8 cellular contexts compared by ENCODE assay signal in genomic region chr5:177085985-177086917, GRCh38. TPM values are rescaled to one million over a fixed set of nuclear protein-coding genes. Genes with fewer than 3 reads are reported as not detected.
A peak's percentile ranks its signal among the peaks of the same experiment; 100 is the strongest.
DNase-seq lines count a peak whose midpoint lies in the region; ATAC-seq and TF ChIP-seq lines count a peak whose summit lies in the region.

TSS of gene FGFR4 (plus strand) at chr5:177086915. CDS start at chr5:177089603, 2,688 bp downstream.

- no peaks in the 10 kb centered on the region for H3K36me3 Mint-ChIP-seq in CD4-positive, alpha-beta memory T cell

- intact Hi-C loops in CD4-positive, alpha-beta memory T cell (cut with micrococcal nuclease): no loop called here

- peak within 1 kb of the TSS in 5 of 7 donors; percentile 2 to 71 (median 47) for H3K27ac Mint-ChIP-seq in CD4-positive, alpha-beta memory T cell

- peaks cover 3 to 12% of the 10 kb centered on the region in 2 donors for H3K27me3 Mint-ChIP-seq in CD4-positive, alpha-beta memory T cell

- H3K4me3 ChIP-seq in CD4-positive, alpha-beta memory T cell (ENCODE audit: low read length in 2 of 2): peak within 1 kb of the TSS in 1 of 2 donors; percentile 50
- peak within 1 kb of the TSS; percentile 88 for H3K4me3 ChIP-seq in HUES6 (ENCODE audit: low read depth, low read length)
- H3K4me3 ChIP-seq in astrocyte of the cerebellum (ENCODE audit: low read depth, low read length): peak within 1 kb of the TSS; percentile 33
- peak within 1 kb of the TSS; percentile 84 for H3K4me3 ChIP-seq in iPS-20b (ENCODE audit: low read length)

- no peaks in the 10 kb centered on the region for H3K27me3 ChIP-seq in CD4-positive, alpha-beta memory T cell (ENCODE audit: insufficient read depth, low read length)
- H3K27me3 ChIP-seq in HUES6 (ENCODE audit: control insufficient read depth, insufficient read depth, low read length): no peaks in the 10 kb centered on the region
- H3K27me3 ChIP-seq in iPS-20b (ENCODE audit: insufficient read depth, low read length): no peaks in the 10 kb centered on the region

- DNase-seq in CD4-positive, alpha-beta memory T cell: peak in 1 of 5 donors; percentile 64
- DNase-seq in T follicular helper cell (ENCODE audit: low read depth) (peak; percentile 46), astrocyte of the cerebellum (ENCODE audit: low read depth) (peak; percentile 13), C1 segment of cervical spinal cord (lab: John Stamatoyannopoulos, UW) (no peak)
- DNase-seq in stimulated activated CD4-positive, alpha-beta T cell treated with anti-CD3 and anti-CD28 coated beads, Interleukin-15, amount 100 ng/mL, for 48 hours (ENCODE audit: low read depth in 2 of 2): peak; percentile 41 to 54

- H3K4me1 Mint-ChIP-seq in CD4-positive, alpha-beta memory T cell: peaks cover 5 to 12% (median 6%) of the 10 kb centered on the region in 4 donors

- H3K9me3 Mint-ChIP-seq in CD4-positive, alpha-beta memory T cell: no peaks in the 10 kb centered on the region

- no peaks in the 10 kb centered on the region for H3K9me3 ChIP-seq in CD4-positive, alpha-beta memory T cell (ENCODE audit: control insufficient read depth in 1 of 2, low read length in 2 of 2)
- H3K9me3 ChIP-seq in HUES6 (ENCODE audit: control insufficient read depth, insufficient read depth, low read depth, low read length) (no peaks in the 10 kb centered on the region), iPS-20b (ENCODE audit: insufficient read depth, low read depth, low read length) (no peaks in the 10 kb centered on the region)

- TF ChIP-seq CTCF in astrocyte of the cerebellum (IDR thresholded peaks at IDR 0.05; ENCODE audit: low read depth, low read length, missing control alignments): no peak

- peak; percentile 45 for ATAC-seq in GM19452 (IDR thresholded peaks at IDR 0.05; ENCODE audit: unreplicated experiment)

- CTCF ChIA-PET in CD4-positive, alpha-beta memory T cell (lab: Charles Lee; ENCODE audit: partially characterized antibody): interaction anchor here (1.1 to 8.3 kb wide), 8 partner anchors 14 to 425 kb away, joined by 3 to 86 read pairs (median 4); no protein-coding TSS in a partner anchor

- peaks cover 8% of the 10 kb centered on the region for H3K4me1 ChIP-seq in CD4-positive, alpha-beta memory T cell (ENCODE audit: insufficient read depth, low read length)
- peaks cover 20% of the 10 kb centered on the region for H3K4me1 ChIP-seq in HUES6 (ENCODE audit: control insufficient read depth, insufficient read depth, low read length)
- H3K4me1 ChIP-seq in iPS-20b (ENCODE audit: insufficient read depth, low read length): peaks cover 4% of the 10 kb centered on the region; the same call in 1 of the 2 replicates

- in situ Hi-C loops in astrocyte of the cerebellum (cut with HindIII; ENCODE audit: low sequenced_read_pairs): no loop called here

- no peak within 1 kb of the TSS for H3K27ac ChIP-seq in CD4-positive, alpha-beta memory T cell (ENCODE audit: low read depth, low read length)
- peak within 1 kb of the TSS; percentile 64; the same call in 1 of the 2 replicates for H3K27ac ChIP-seq in HUES6 (ENCODE audit: low read depth, low read length)
- H3K27ac ChIP-seq in iPS-20b (ENCODE audit: low read length): peak within 1 kb of the TSS; percentile 63

- peak within 1 kb of the TSS; percentile 27 to 86 (median 72) for H3K4me3 Mint-ChIP-seq in CD4-positive, alpha-beta memory T cell

- POLR2A ChIA-PET in CD4-positive, alpha-beta memory T cell (lab: Charles Lee; ENCODE audit: partially characterized antibody): interaction anchor here (1.0 to 1.1 kb wide), 2 partner anchors 15 to 48 kb away, joined by 5 read pairs; partner anchors contain the start of gene NSD1

- peak within 1 kb of the TSS; percentile 72 for H3K9ac ChIP-seq in HUES6 (ENCODE audit: low read length)
- peak within 1 kb of the TSS; percentile 84 for H3K9ac ChIP-seq in iPS-20b (ENCODE audit: low read depth, low read length)

- H3K36me3 ChIP-seq in CD4-positive, alpha-beta memory T cell (ENCODE audit: insufficient read depth, low read length): no peaks in the 10 kb centered on the region
- peaks cover 19% of the 10 kb centered on the region for H3K36me3 ChIP-seq in HUES6 (ENCODE audit: control insufficient read depth, insufficient read depth, low read length)
- H3K36me3 ChIP-seq in iPS-20b (ENCODE audit: insufficient read depth, low read depth, low read length): peaks cover 11% of the 10 kb centered on the region

RNA-seq across cellular contexts. Expression of gene FGFR4, which starts in this region (rescaled TPM):
- 1 to 10 TPM; 2.2 to 3.0 TPM for total RNA-seq in CD4-positive, alpha-beta memory T cell
- polyA plus RNA-seq in CD4-positive, alpha-beta memory T cell: not detected

Comparison
In these comparisons a context has a peak if more than half of its experiments do, and no peak if none do; other contexts are left out.
1. DNase-seq: peak in T follicular helper cell (single experiment), astrocyte of the cerebellum (single experiment) and stimulated activated CD4-positive, alpha-beta T cell treated with anti-CD3 and anti-CD28 coated beads, Interleukin-15, amount 100 ng/mL, for 48 hours (2 of 2); none in C1 segment of cervical spinal cord (0 of 14).